8 cellular contexts compared by ENCODE assay signal in the genomic region with DNA sequence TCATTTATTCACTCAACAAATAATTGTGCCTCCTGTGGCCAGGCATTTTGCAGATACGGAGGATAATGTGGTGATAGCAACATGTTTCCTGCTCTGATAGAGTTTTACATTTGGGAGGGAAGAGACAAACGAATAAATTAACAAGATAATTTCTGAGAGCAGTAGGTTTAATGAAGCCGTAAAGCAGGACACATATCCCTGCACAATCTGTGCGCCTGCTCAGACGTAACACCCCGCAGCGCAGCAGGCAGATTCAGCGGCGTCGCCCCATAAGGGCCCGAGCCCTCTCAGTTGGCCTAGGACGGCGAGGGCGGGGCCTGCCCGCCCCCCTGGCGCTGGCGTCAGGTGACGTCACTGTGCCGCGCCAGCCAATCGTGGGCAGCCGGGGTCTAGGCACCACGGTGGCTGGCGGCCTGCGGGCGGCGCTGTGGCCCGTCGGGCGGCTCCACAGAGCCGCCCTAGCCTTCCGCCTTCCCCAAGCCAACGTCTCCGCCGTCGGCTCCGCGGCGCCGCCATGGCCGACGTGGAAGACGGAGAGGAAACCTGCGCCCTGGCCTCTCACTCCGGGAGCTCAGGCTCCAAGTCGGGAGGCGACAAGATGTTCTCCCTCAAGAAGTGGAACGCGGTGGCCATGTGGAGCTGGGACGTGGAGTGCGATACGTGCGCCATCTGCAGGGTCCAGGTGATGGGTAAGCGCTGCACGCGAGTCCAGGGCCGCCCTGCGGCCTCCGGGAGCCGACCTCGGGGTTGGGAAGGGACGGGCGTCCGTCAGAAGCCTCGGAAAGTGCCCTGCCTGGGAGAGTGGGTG. TPM values are rescaled to one million over a fixed set of nuclear protein-coding genes. Genes with fewer than 3 reads are reported as not detected.
DNase-seq lines count a peak whose midpoint lies in the region; ATAC-seq and TF ChIP-seq lines count a peak whose summit lies in the region.

A gene (plus strand): TSS at position 471 of the 808 bp plus-strand sequence. CDS start 44 bp downstream, at position 515.

- peak; percentile 96 for TF ChIP-seq CTCF in GM12874 (IDR thresholded peaks at IDR 0.05; ENCODE audit: insufficient read depth, low read depth, low read length)
- peak; percentile 98 for TF ChIP-seq CTCF in parathyroid adenoma (IDR thresholded peaks at IDR 0.05)
- TF ChIP-seq CTCF in tibial nerve (IDR thresholded peaks at IDR 0.05): peak; percentile 92 to 99 (median 99)

- H3K36me3 ChIP-seq in parathyroid adenoma (ENCODE audit: control insufficient read depth, insufficient read depth, low read length) (no peaks in the 10 kb centered on the region), tibial nerve (no peaks in the 10 kb centered on the region)

- H3K4me3 ChIP-seq in parathyroid adenoma (ENCODE audit: low read depth, low read length): peak within 1 kb of the TSS; percentile 76
- H3K4me3 ChIP-seq in tibial nerve: peak within 1 kb of the TSS; percentile 61 to 95 (median 91)

- ATAC-seq in HG02763 (IDR thresholded peaks at IDR 0.05; ENCODE audit: unreplicated experiment) (peak; percentile 98), Right ventricle myocardium superior (ENCODE audit: poor library complexity) (peak; percentile 99)

- peak within 1 kb of the TSS; percentile 71 for H3K27ac ChIP-seq in parathyroid adenoma
- peak within 1 kb of the TSS; percentile 89 to 96 (median 94) for H3K27ac ChIP-seq in tibial nerve

- H3K27me3 ChIP-seq in parathyroid adenoma (ENCODE audit: control insufficient read depth, insufficient read depth, low read length) (no peaks in the 10 kb centered on the region), tibial nerve (no peaks in the 10 kb centered on the region)

- WGBS in tibial nerve, 2 donors: 0 to 1% methylated on average over 43 to 56 of the region's 65 CpGs

- intact Hi-C loops in Right ventricle myocardium superior (cut with DNase I): loop anchor here (2.0 to 10.0 kb wide), 3 partner anchors 139 to 175 kb away; a partner anchor contains a TSS

- no peaks in the 10 kb centered on the region for H3K9me3 ChIP-seq in parathyroid adenoma (ENCODE audit: control insufficient read depth, low read length)
- H3K9me3 ChIP-seq in tibial nerve: no peaks in the 10 kb centered on the region

- peak within 1 kb of the TSS; percentile 86 for H3K4me2 ChIP-seq in parathyroid adenoma (ENCODE audit: low read length)

- H3K79me2 ChIP-seq in parathyroid adenoma: peaks cover 19% of the 10 kb centered on the region

- TF ChIP-seq POLR2A in tibial nerve (IDR thresholded peaks at IDR 0.05): peak; percentile 47 to 87

- peak within 1 kb of the TSS; percentile 81 for H2AFZ ChIP-seq in parathyroid adenoma

- peak; percentile 45 to 89 for TF ChIP-seq EP300 in tibial nerve (IDR thresholded peaks at IDR 0.05)

- DNase-seq in NCI-H1417 (lab: John Stamatoyannopoulos, UW): peak; percentile 96 to 98 (median 97)
- peak; percentile 81 to 94 for DNase-seq in SW 1271 (lab: John Stamatoyannopoulos, UW)
- DNase-seq in activated naive CD8-positive, alpha-beta T cell treated with anti-CD3 and anti-CD28 coated beads, Interleukin-2, amount 50 U/mL, for 16 hours (ENCODE audit: low read depth, low spot score): peak; percentile 90
- peak; percentile 98 for DNase-seq in Right ventricle myocardium superior
- peak; percentile 91 to 92 for DNase-seq in tibial nerve (ENCODE audit: low spot score in 2 of 2)

- H3K4me1 ChIP-seq in parathyroid adenoma (peaks cover 6% of the 10 kb centered on the region), tibial nerve (peaks cover 0 to 31% (median 22%) of the 10 kb centered on the region in 4 donors)

- H3K9ac ChIP-seq in parathyroid adenoma: peak within 1 kb of the TSS; percentile 68

RNA-seq across cellular contexts. Expression of the gene that starts here (rescaled TPM):
- total RNA-seq in Right ventricle myocardium superior (87.4 TPM), tibial nerve (10 to 100 TPM; 65.7 to 80.2 (median 66.8) TPM)

Comparison
In these comparisons a context has a peak if more than half of its experiments do, and no peak if none do; other contexts are left out.
1. Peak in every context shown above with its lines: DNase-seq, ATAC-seq, H3K4me3 ChIP-seq and H3K27ac ChIP-seq.